ENCODE assay signal across 17 cellular contexts in the genomic region with DNA sequence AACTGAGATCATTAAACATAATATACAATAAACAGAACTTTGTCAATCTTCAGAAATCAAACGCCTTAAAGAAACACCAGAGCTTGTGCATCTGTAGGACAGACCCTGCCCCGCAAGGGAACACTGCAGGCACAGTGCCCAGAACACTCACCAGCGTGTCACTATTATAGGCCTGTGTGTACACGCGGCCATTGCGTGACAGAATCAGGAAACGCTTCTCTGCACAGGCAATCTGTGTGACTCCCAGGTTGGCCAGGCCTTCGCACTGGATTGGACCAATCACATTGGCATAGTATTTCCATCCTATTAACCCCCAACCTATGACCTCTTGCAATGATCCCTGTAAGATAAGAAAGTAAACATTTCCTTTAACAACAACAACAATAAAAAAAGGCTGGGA. TPM values are rescaled to one million over a fixed set of nuclear protein-coding genes. Genes with fewer than 3 reads are reported as not detected.
DNase-seq lines count a peak whose midpoint lies in the region; ATAC-seq and TF ChIP-seq lines count a peak whose summit lies in the region.
"Had no signal": no experiment of that assay in that cellular context is flagged by ENCODE, and none has a peak within 500 bp of the region (broad histone marks: within the 10 kb centered on the region; RNA-seq: fewer than 3 reads in every experiment).

No MANE protein-coding gene starts in this region.

- TF ChIP-seq CTCF in GM13976 (IDR thresholded peaks at IDR 0.05; ENCODE audit: borderline replicate concordance, control extremely low read depth, extremely low read depth, insufficient read depth, missing control alignments), result no peak
- no peak for TF ChIP-seq CTCF in VCaP (conservative IDR thresholded peaks at IDR 0.05)

- DNase-seq in GM13976 (ENCODE audit: low spot score) (peak; percentile 2), left ventricle myocardium superior (peak; percentile 71), NCI-H2227 (lab: John Stamatoyannopoulos, UW; ENCODE audit: unreplicated experiment) (no peak), AG08395 (ENCODE audit: low spot score) (no peak)
- DNase-seq: AML-193; DMS79 treated with DMSO at 0.1 percent for 48 hours; HFFc6; Kasumi-1; MM.1S; NCI-H1092; NCI-H2081; NK-92 treated with Interleukin-12 subunit alpha and Interleukin-12 subunit beta, amount 100 ng/mL, for 24 hours; SIG-M5 had no signal

- intact Hi-C loops in left ventricle myocardium superior (cut with micrococcal nuclease), result no loop called here

- H3K27ac ChIP-seq in VCaP, result peak overlapping the region; percentile 41

- in situ Hi-C loops in GM13976 (cut with MboI; ENCODE audit: low sequenced_read_pairs, unreplicated experiment), result no loop called here

- peak; percentile 41 for ATAC-seq in esophagus mucosa
- ATAC-seq in left ventricle myocardium superior, result peak; percentile 83
- ATAC-seq in GM18502 (IDR thresholded peaks at IDR 0.05; ENCODE audit: poor library complexity, unreplicated experiment), result no peak
- ATAC-seq in GM21737 (IDR thresholded peaks at IDR 0.05; ENCODE audit: unreplicated experiment), result no peak

RNA-seq across cellular contexts. Expression of gene HERC2, which starts 52.9 kb away (rescaled TPM):
- total RNA-seq in esophagus mucosa, result 34.1 TPM
- total RNA-seq in left ventricle myocardium superior, result 44.3 TPM

Comparison
In these comparisons a context has a peak if more than half of its experiments do, and no peak if none do; other contexts are left out.
1. DNase-seq: peak in GM13976 (single experiment) and left ventricle myocardium superior (single experiment); none in NCI-H2227 (single experiment) and AG08395 (single experiment).
2. ATAC-seq: peak in esophagus mucosa (single experiment) and left ventricle myocardium superior (single experiment); none in GM18502 (single experiment) and GM21737 (single experiment).